ENCODE assay signal across 8 cellular contexts in the genomic region with DNA sequence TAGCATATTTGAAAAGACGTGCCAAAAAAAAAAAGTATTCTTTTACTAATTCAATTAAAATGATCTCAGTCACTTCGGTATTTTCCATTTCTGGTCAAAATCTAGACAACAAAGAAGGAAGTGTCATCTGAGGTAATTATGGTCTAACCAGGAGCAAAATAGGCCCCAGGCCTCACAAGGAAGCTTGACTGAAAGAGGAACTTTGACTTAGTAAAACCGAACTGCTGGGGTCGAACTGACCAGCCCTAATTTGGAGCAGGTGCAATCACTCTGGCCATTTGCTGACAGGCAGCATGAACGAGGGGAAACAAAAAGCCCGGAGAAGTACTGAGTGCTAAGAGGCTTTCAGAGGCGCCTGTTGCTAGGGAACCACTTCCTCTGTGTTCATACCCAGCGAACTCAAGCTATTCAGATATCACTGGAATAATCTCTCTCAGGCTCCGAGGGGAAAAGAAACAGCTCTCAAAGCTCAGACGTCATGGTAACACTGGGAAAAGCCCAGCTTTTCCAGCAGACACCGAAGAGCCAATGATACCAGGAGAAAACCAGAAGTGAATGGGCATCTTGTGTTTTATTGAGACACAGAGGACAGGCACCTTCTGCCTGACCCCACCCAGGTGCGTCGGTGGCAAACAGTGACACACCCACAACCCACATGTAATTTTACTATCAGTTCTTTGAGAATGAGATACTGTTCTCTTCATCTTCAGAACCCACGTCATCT.
DNase-seq lines count a peak whose midpoint lies in the region; ATAC-seq and TF ChIP-seq lines count a peak whose summit lies in the region.

No MANE protein-coding gene starts in this region.

- no peak for TF ChIP-seq POLR2A in right lobe of liver (IDR thresholded peaks at IDR 0.05)

- intact Hi-C loops in right lobe of liver (cut with DNase I) = no loop called here

- DNase-seq in GM10266 (ENCODE audit: extremely low spot score) (peak; percentile 77), NCI-H146 treated with DMSO at 0.1 percent for 48 hours (lab: John Stamatoyannopoulos, UW; ENCODE audit: unreplicated experiment) (peak; percentile 99), choroid plexus epithelial cell (ENCODE audit: low read depth) (peak; percentile 84), right lobe of liver (peak in 1 of 3 donors; percentile 57), HEK293T (ENCODE audit: extremely low spot score) (no peak)
- DNase-seq in activated CD4-positive, alpha-beta T cell treated with anti-CD3 and anti-CD28 coated beads for 1 hour = peak; percentile 63
- DNase-seq in stimulated activated CD4-positive, alpha-beta T cell treated with anti-CD3 and anti-CD28 coated beads, Interleukin-4, amount 100 ng/mL, for 24 hours = peak; percentile 68

- H3K4me3 ChIP-seq in choroid plexus epithelial cell (ENCODE audit: low read depth, low read length) (no peak overlapping the region), right lobe of liver (no peak overlapping the region)

- CTCF ChIA-PET in HEK293T (lab: Yijun Ruan, JAX) = interaction anchor here (0.7 kb wide), 1 partner anchor 155 kb away, joined by 4 read pairs; no protein-coding TSS in a partner anchor

- POLR2A ChIA-PET in HEK293T (lab: Yijun Ruan, JAX) = interaction anchor here (0.7 kb wide), 1 partner anchor 175 kb away, joined by 3 read pairs; no protein-coding TSS in a partner anchor

- WGBS in right lobe of liver (ENCODE audit: insufficient coverage, low coverage, low lambda C conversion rate, missing lambda C conversion rate) = 39% methylated on average over 14 of the region's 14 CpGs

- H3K27ac ChIP-seq in right lobe of liver = peak overlapping the region in 1 of 3 donors; percentile 47

- H3K9me3 ChIP-seq in right lobe of liver = no peaks in the 10 kb centered on the region

- H3K36me3 ChIP-seq in right lobe of liver = no peaks in the 10 kb centered on the region

- peak; percentile 92 for ATAC-seq in HG02610 (IDR thresholded peaks at IDR 0.05; ENCODE audit: unreplicated experiment)
- peak; percentile 77 to 90 (median 85) for ATAC-seq in right lobe of liver

- TF ChIP-seq CTCF in GM10266 (IDR thresholded peaks at IDR 0.05; ENCODE audit: control insufficient read depth, insufficient read depth, low read depth, missing control alignments) (no peak), choroid plexus epithelial cell (conservative IDR thresholded peaks at IDR 0.05; ENCODE audit: low read depth, low read length) (no peak), right lobe of liver (IDR thresholded peaks at IDR 0.05) (no peak)

- H3K4me1 ChIP-seq in right lobe of liver = no peaks in the 10 kb centered on the region

- no peaks in the 10 kb centered on the region for H3K27me3 ChIP-seq in right lobe of liver

TF ChIP-seq in HEK293T, 16 proteins besides CTCF, POLR2A, EP300 and RAD21:
- no peak for TF ChIP-seq NFRKB (IDR thresholded peaks at IDR 0.05)
- TF ChIP-seq ELF4 (IDR thresholded peaks at IDR 0.05) = no peak
- TF ChIP-seq FOXA1 (IDR thresholded peaks at IDR 0.05) = no peak
